In genomic region chr2:171087547-171087946, GRCh38 we compare ENCODE assay signal across 17 cellular contexts.
A peak's percentile ranks its signal among the peaks of the same experiment; 100 is the strongest.
DNase-seq lines count a peak whose midpoint lies in the region; ATAC-seq and TF ChIP-seq lines count a peak whose summit lies in the region.
"Had no signal": no experiment of that assay in that cellular context is flagged by ENCODE, and none has a peak within 500 bp of the region (broad histone marks: within the 10 kb centered on the region; RNA-seq: fewer than 3 reads in every experiment).

No MANE protein-coding gene starts in this region.

- intact Hi-C loops in Caco-2 (cut with micrococcal nuclease; ENCODE audit: unreplicated experiment): loop anchor here (5.0 kb wide), 1 partner anchor 70 kb away; no protein-coding TSS in a partner anchor
- intact Hi-C loops in activated B cell treated with CpG ODN at 0.5 μM for 24 hours (cut with micrococcal nuclease): loop anchor here (1.0 to 5.0 kb wide), 3 partner anchors 70 to 329 kb away; no protein-coding TSS in a partner anchor
- intact Hi-C loops in head of caudate nucleus (cut with DNase I): loop anchor here (10.0 kb wide), 1 partner anchor 113 kb away; no protein-coding TSS in a partner anchor

- no peaks in the 10 kb centered on the region for H3K9me3 ChIP-seq in Caco-2
- no peaks in the 10 kb centered on the region for H3K9me3 ChIP-seq in endodermal cell (ENCODE audit: control insufficient read depth, low read length)
- H3K9me3 ChIP-seq: adrenal gland, BLaER1, psoas muscle, SK-N-SH, transverse colon had no signal

- CTCF ChIA-PET in Caco-2 (lab: Charles Lee) (interaction anchor here (0.8 to 1.7 kb wide), 4 partner anchors 44 to 115 kb away, joined by 3 to 12 read pairs (median 6); no protein-coding TSS in a partner anchor), activated B cell treated with CpG ODN at 0.5 μM for 24 hours (lab: Charles Lee) (interaction anchor here (0.9 to 2.9 kb wide), 12 partner anchors 9 to 333 kb away, joined by 3 to 24 read pairs (median 4); no protein-coding TSS in a partner anchor)

- peaks cover 41% of the 10 kb centered on the region for H3K4me1 Mint-ChIP-seq in T-helper 1 cell treated with Interleukin-12 subunit alpha and Interleukin-12 subunit beta and Interleukin-4 antibody, amounts not matched to agents 30 μg/mL and 1 μg/mL, for 36 hours (ENCODE audit: low read depth)
- peaks cover 34% of the 10 kb centered on the region for H3K4me1 Mint-ChIP-seq in Caco-2 (ENCODE audit: low read depth, unreplicated experiment)
- peaks cover 42% of the 10 kb centered on the region for H3K4me1 Mint-ChIP-seq in activated B cell treated with CpG ODN at 0.5 μM for 24 hours
- peaks cover 26% of the 10 kb centered on the region for H3K4me1 Mint-ChIP-seq in endodermal cell

- H3K4me3 Mint-ChIP-seq in T-helper 1 cell treated with Interleukin-12 subunit alpha and Interleukin-12 subunit beta and Interleukin-4 antibody, amounts not matched to agents 30 μg/mL and 1 μg/mL, for 36 hours: peak overlapping the region; percentile 30
- no peak overlapping the region for H3K4me3 Mint-ChIP-seq in Caco-2 (ENCODE audit: unreplicated experiment)
- H3K4me3 Mint-ChIP-seq in activated B cell treated with CpG ODN at 0.5 μM for 24 hours: no peak overlapping the region
- no peak overlapping the region for H3K4me3 Mint-ChIP-seq in endodermal cell
- H3K4me3 Mint-ChIP-seq: effector memory CD8-positive, alpha-beta T cell had no signal

- H3K27me3 Mint-ChIP-seq in T-helper 1 cell treated with Interleukin-12 subunit alpha and Interleukin-12 subunit beta and Interleukin-4 antibody, amounts not matched to agents 30 μg/mL and 1 μg/mL, for 36 hours (ENCODE audit: low read depth): no peaks in the 10 kb centered on the region
- H3K27me3 Mint-ChIP-seq in Caco-2 (ENCODE audit: insufficient read depth, unreplicated experiment): no peaks in the 10 kb centered on the region
- no peaks in the 10 kb centered on the region for H3K27me3 Mint-ChIP-seq in activated B cell treated with CpG ODN at 0.5 μM for 24 hours
- no peaks in the 10 kb centered on the region for H3K27me3 Mint-ChIP-seq in endodermal cell (ENCODE audit: insufficient read depth)
- H3K27me3 Mint-ChIP-seq: effector memory CD8-positive, alpha-beta T cell had no signal

- H3K9me3 Mint-ChIP-seq in T-helper 1 cell treated with Interleukin-12 subunit alpha and Interleukin-12 subunit beta and Interleukin-4 antibody, amounts not matched to agents 30 μg/mL and 1 μg/mL, for 36 hours: no peaks in the 10 kb centered on the region
- H3K9me3 Mint-ChIP-seq in Caco-2 (ENCODE audit: unreplicated experiment) (no peaks in the 10 kb centered on the region), activated B cell treated with CpG ODN at 0.5 μM for 24 hours (no peaks in the 10 kb centered on the region), endodermal cell (no peaks in the 10 kb centered on the region)
- H3K9me3 Mint-ChIP-seq: effector memory CD8-positive, alpha-beta T cell had no signal

- H3K27me3 ChIP-seq in Caco-2 (replicated peaks; ENCODE audit: control insufficient read depth, insufficient read depth, low read length) (no peaks in the 10 kb centered on the region), endodermal cell (ENCODE audit: control insufficient read depth, insufficient read depth, low read length, poor library complexity, severe bottlenecking) (no peaks in the 10 kb centered on the region)
- H3K27me3 ChIP-seq: adrenal gland, BLaER1, transverse colon had no signal

- H3K9ac ChIP-seq in endodermal cell (ENCODE audit: extremely low read depth, low read length, poor library complexity, severe bottlenecking): no peak overlapping the region
- H3K9ac ChIP-seq: BLaER1, SK-N-SH had no signal

- H3K4me1 ChIP-seq in Caco-2 (no peaks in the 10 kb centered on the region), endodermal cell (ENCODE audit: control insufficient read depth, insufficient read depth, low read length) (no peaks in the 10 kb centered on the region)
- H3K4me1 ChIP-seq: adrenal gland, psoas muscle had no signal

- H3K27ac ChIP-seq in endodermal cell (ENCODE audit: low read depth, low read length): no peak overlapping the region
- H3K27ac ChIP-seq: 22Rv1, adrenal gland, BLaER1, psoas muscle, transverse colon had no signal

- BruUV-seq in Caco-2 (replicated peaks; lab: Mats Ljungman, UMichigan): no TSS peak

- H3K36me3 ChIP-seq in Caco-2 (ENCODE audit: control insufficient read depth, insufficient read depth, low read length) (no peaks in the 10 kb centered on the region), endodermal cell (ENCODE audit: control insufficient read depth, insufficient read depth, low read length) (peaks cover 13% of the 10 kb centered on the region)
- H3K36me3 ChIP-seq: adrenal gland, transverse colon had no signal

- H3K27ac Mint-ChIP-seq in T-helper 1 cell treated with Interleukin-12 subunit alpha and Interleukin-12 subunit beta and Interleukin-4 antibody, amounts not matched to agents 30 μg/mL and 1 μg/mL, for 36 hours: peak overlapping the region; percentile 38
- peak overlapping the region; percentile 6 for H3K27ac Mint-ChIP-seq in Caco-2 (ENCODE audit: unreplicated experiment)
- peak overlapping the region; percentile 6 for H3K27ac Mint-ChIP-seq in activated B cell treated with CpG ODN at 0.5 μM for 24 hours
- H3K27ac Mint-ChIP-seq in endodermal cell: peak overlapping the region; percentile 54

- no peak for TF ChIP-seq CTCF in Caco-2 (IDR thresholded peaks at IDR 0.05; ENCODE audit: insufficient read depth in 1 of 2, low read depth in 1 of 2, low read length in 1 of 2, severe bottlenecking in 1 of 2, unreplicated experiment in 1 of 2)
- no peak for TF ChIP-seq CTCF in activated B cell treated with CpG ODN at 0.5 μM for 24 hours (IDR thresholded peaks at IDR 0.05)
- TF ChIP-seq CTCF in endodermal cell (conservative IDR thresholded peaks at IDR 0.05): no peak

- DNase-seq in T-helper 1 cell (no peak), Caco-2 (no peak), activated B cell treated with CpG ODN at 0.5 μM for 24 hours (no peak), endodermal cell (no peak), kidney glomerular epithelial cell (lab: John Stamatoyannopoulos, UW) (no peak), head of caudate nucleus (no peak)
- DNase-seq: kidney, NCI-H146, psoas muscle had no signal

- H3K36me3 Mint-ChIP-seq in T-helper 1 cell treated with Interleukin-12 subunit alpha and Interleukin-12 subunit beta and Interleukin-4 antibody, amounts not matched to agents 30 μg/mL and 1 μg/mL, for 36 hours (ENCODE audit: low read depth): peaks cover 9% of the 10 kb centered on the region
- H3K36me3 Mint-ChIP-seq in Caco-2 (ENCODE audit: insufficient read depth, unreplicated experiment): peaks cover 21% of the 10 kb centered on the region
- H3K36me3 Mint-ChIP-seq in activated B cell treated with CpG ODN at 0.5 μM for 24 hours (ENCODE audit: low read depth): peaks cover 37% of the 10 kb centered on the region
- peaks cover 10% of the 10 kb centered on the region for H3K36me3 Mint-ChIP-seq in endodermal cell (ENCODE audit: low read depth)

- H3K4me3 ChIP-seq in Caco-2 (ENCODE audit: low read depth, low read length) (no peak overlapping the region), endodermal cell (ENCODE audit: low read length) (no peak overlapping the region)
- H3K4me3 ChIP-seq: adrenal gland, BLaER1, psoas muscle, transverse colon had no signal

- POLR2A ChIA-PET in Caco-2 (lab: Charles Lee) (no interaction called here), activated B cell treated with CpG ODN at 0.5 μM for 24 hours (lab: Charles Lee) (no interaction called here)

- 75% methylated on average over 1 of the region's 1 CpG; no CpG with 5 or more reads in 1 of the 2 experiments for WGBS in endodermal cell (ENCODE audit: insufficient coverage in 1 of 2, insufficient read length in 1 of 2), 2 experiments

- ATAC-seq in activated B cell treated with CpG ODN at 0.5 μM for 24 hours (ENCODE audit: low read depth): no peak
- ATAC-seq in HG03432 (IDR thresholded peaks at IDR 0.05; ENCODE audit: unreplicated experiment): no peak
- ATAC-seq: psoas muscle had no signal
